ENCODE assay signal across 13 cellular contexts in genomic region chr3:58629629-58630028, GRCh38. TPM values are rescaled to one million over a fixed set of nuclear protein-coding genes. Genes with fewer than 3 reads are reported as not detected.
DNase-seq lines count a peak whose midpoint lies in the region; ATAC-seq and TF ChIP-seq lines count a peak whose summit lies in the region.
"Had no signal": no experiment of that assay in that cellular context is flagged by ENCODE, and none has a peak within 500 bp of the region (broad histone marks: within the 10 kb centered on the region; RNA-seq: fewer than 3 reads in every experiment).

No MANE protein-coding gene starts in this region.

- H3K27me3 ChIP-seq in IMR-90 (ENCODE audit: control insufficient read depth, insufficient read depth, low read length) (no peaks in the 10 kb centered on the region), right lobe of liver (no peaks in the 10 kb centered on the region)
- H3K27me3 ChIP-seq: BLaER1 treated with 17β-estradiol and CSF1 and Interleukin-3, amounts not matched to agents 10 nM and 100 nM had no signal

- H2AK9ac ChIP-seq in IMR-90 (replicated peaks; ENCODE audit: low read depth, low read length, poor library complexity), result peak overlapping the region; percentile 66

- in situ Hi-C loops in IMR-90 (cut with MboI; ENCODE audit: low sequenced_read_pairs), result loop anchor here (5.0 to 25.0 kb wide), 3 partner anchors 67 to 1183 kb away; no protein-coding TSS in a partner anchor

- H3K27ac ChIP-seq in IMR-90 (ENCODE audit: insufficient read depth, low read length), result no peak overlapping the region; the same call in 1 of the 2 replicates
- H3K27ac ChIP-seq in VCaP, result peak overlapping the region; percentile 92
- H3K27ac ChIP-seq in right lobe of liver, result peak overlapping the region in 2 of 3 donors; percentile 37 to 50
- H3K27ac ChIP-seq in temporal lobe (ENCODE audit: low read depth, low read length), result peak overlapping the region; percentile 44
- no peak overlapping the region for H3K27ac ChIP-seq in substantia nigra (ENCODE audit: low read depth, low read length, poor library complexity, severe bottlenecking)
- H3K27ac ChIP-seq: BLaER1 treated with 17β-estradiol and CSF1 and Interleukin-3, amounts not matched to agents 10 nM and 100 nM; HL-60 had no signal

- peak overlapping the region; percentile 96 for H2BK120ac ChIP-seq in IMR-90 (ENCODE audit: low read depth, low read length)

- H2BK15ac ChIP-seq in IMR-90 (ENCODE audit: low read depth, low read length), result peak overlapping the region; percentile 33; the same call in 2 of the 3 replicates

- CTCF ChIA-PET in IMR-90 (lab: Yijun Ruan, JAX), result interaction anchor here (1.0 to 5.7 kb wide), 11 partner anchors 8 to 138 kb away, joined by 3 to 69 read pairs (median 5); partner anchors contain the start of gene KCTD6

- no peak overlapping the region for H3K18ac ChIP-seq in IMR-90 (ENCODE audit: low read depth, low read length)

- TF ChIP-seq POLR2A in IMR-90 (IDR thresholded peaks at IDR 0.05; ENCODE audit: low read depth, low read length), result no peak
- no peak for TF ChIP-seq POLR2A in right lobe of liver (IDR thresholded peaks at IDR 0.05)

- H3K56ac ChIP-seq in IMR-90 (ENCODE audit: extremely low read depth, insufficient read depth, low read length), result no peak overlapping the region

- H2BK20ac ChIP-seq in IMR-90 (ENCODE audit: low read depth, low read length), result peak overlapping the region; percentile 82

- DNase-seq in IMR-90, result no peak
- DNase-seq in right lobe of liver, result no peak
- no peak for DNase-seq in substantia nigra (lab: John Stamatoyannopoulos, UW)
- DNase-seq: activated gamma-delta T cell had no signal

- peak overlapping the region; percentile 75 for H2AFZ ChIP-seq in IMR-90 (replicated peaks; ENCODE audit: low read length, poor library complexity)

- H3K79me1 ChIP-seq in IMR-90 (ENCODE audit: low read depth in 1 of 2, low read length in 2 of 2), result no peaks in the 10 kb centered on the region

- no peak for TF ChIP-seq CTCF in IMR-90 (conservative IDR thresholded peaks at IDR 0.05; ENCODE audit: low read depth, low read length)
- no peak for TF ChIP-seq CTCF in VCaP (conservative IDR thresholded peaks at IDR 0.05)
- TF ChIP-seq CTCF in right lobe of liver (IDR thresholded peaks at IDR 0.05), result no peak

- POLR2A ChIA-PET in IMR-90 (lab: Charles Lee; ENCODE audit: unreplicated experiment), result no interaction called here

- peaks cover 11% of the 10 kb centered on the region; the same call in 1 of the 2 replicates for H3K9me1 ChIP-seq in IMR-90 (ENCODE audit: insufficient read depth, low read length)

- H3K4ac ChIP-seq in IMR-90 (ENCODE audit: low read depth, low read length), result peak overlapping the region; percentile 62

- peak overlapping the region; percentile 62 for H4K91ac ChIP-seq in IMR-90 (ENCODE audit: insufficient read depth, low read depth, low read length)

- no peak for TF ChIP-seq RAD21 in IMR-90 (IDR thresholded peaks at IDR 0.05; ENCODE audit: low read length)

- H3K4me2 ChIP-seq in IMR-90 (ENCODE audit: low read depth, low read length), result no peak overlapping the region

- no peak overlapping the region for H3K23ac ChIP-seq in IMR-90 (ENCODE audit: low read depth, low read length)

- H4K5ac ChIP-seq in IMR-90 (ENCODE audit: low read depth, low read length), result no peak overlapping the region

- WGBS in IMR-90 (ENCODE audit: extremely low coverage in 2 of 2, insufficient read length in 1 of 2), 2 experiments, result no CpG with 5 or more reads among the region's 2 CpGs
- WGBS in right lobe of liver (ENCODE audit: insufficient coverage, low coverage, low lambda C conversion rate, missing lambda C conversion rate), result 59% methylated on average over 2 of the region's 2 CpGs

- H3K9me3 ChIP-seq in IMR-90 (ENCODE audit: control insufficient read depth, insufficient read depth, low read length), result no peaks in the 10 kb centered on the region
- H3K9me3 ChIP-seq in right lobe of liver, result no peaks in the 10 kb centered on the region
- H3K9me3 ChIP-seq: BLaER1 treated with 17β-estradiol and CSF1 and Interleukin-3, amounts not matched to agents 10 nM and 100 nM had no signal

- H4K8ac ChIP-seq in IMR-90 (ENCODE audit: low read depth in 2 of 2, low read length in 2 of 2), result peak overlapping the region; percentile 4 to 95; a peak in 3 of 4 replicates

- H3K4me1 ChIP-seq in IMR-90 (ENCODE audit: control insufficient read depth, insufficient read depth, low read length) (peaks cover 23% of the 10 kb centered on the region), right lobe of liver (peaks cover 0 to 32% (median 14%) of the 10 kb centered on the region in 4 donors)

- H2AK5ac ChIP-seq in IMR-90 (ENCODE audit: low read depth, low read length), result peak overlapping the region; percentile 68

- no peaks in the 10 kb centered on the region for H4K20me1 ChIP-seq in IMR-90 (ENCODE audit: insufficient read depth, low read length)
- H4K20me1 ChIP-seq: BLaER1 treated with 17β-estradiol and CSF1 and Interleukin-3, amounts not matched to agents 10 nM and 100 nM had no signal

- peak overlapping the region; percentile 87 for H3K14ac ChIP-seq in IMR-90 (replicated peaks; ENCODE audit: low read depth, low read length)

- no peak overlapping the region for H3K9ac ChIP-seq in IMR-90 (ENCODE audit: low read depth, low read length)
- H3K9ac ChIP-seq: BLaER1 treated with 17β-estradiol and CSF1 and Interleukin-3, amounts not matched to agents 10 nM and 100 nM had no signal

- ATAC-seq in IMR-90 (ENCODE audit: low read depth), result no peak
- no peak for ATAC-seq in right lobe of liver
- ATAC-seq in HG02678 (IDR thresholded peaks at IDR 0.05; ENCODE audit: unreplicated experiment), result no peak
- no peak for ATAC-seq in HG02571 (IDR thresholded peaks at IDR 0.05; ENCODE audit: unreplicated experiment)

- intact Hi-C loops in IMR-90 (cut with micrococcal nuclease), result loop anchor here (1.0 to 10.0 kb wide), 6 partner anchors 42 to 325 kb away; partner anchors contain the start of genes HTD2, PXK and RPP14
- intact Hi-C loops in right lobe of liver (cut with DNase I), result loop anchor here (5.0 kb wide), 1 partner anchor 62 kb away; no protein-coding TSS in a partner anchor

- H3K36me3 ChIP-seq in IMR-90 (ENCODE audit: control insufficient read depth, insufficient read depth, low read length) (no peaks in the 10 kb centered on the region), right lobe of liver (no peaks in the 10 kb centered on the region)
- H3K36me3 ChIP-seq: BLaER1 treated with 17β-estradiol and CSF1 and Interleukin-3, amounts not matched to agents 10 nM and 100 nM had no signal

- no peak overlapping the region for H2BK5ac ChIP-seq in IMR-90 (ENCODE audit: low read depth, low read length, poor library complexity, severe bottlenecking)

- dilution Hi-C loops in IMR-90 (cut with HindIII; ENCODE audit: low sequenced_read_pairs, unreplicated experiment), result no loop called here

- H3K4me3 ChIP-seq in IMR-90 (ENCODE audit: insufficient read depth, low read depth, low read length), result no peak overlapping the region
- no peak overlapping the region for H3K4me3 ChIP-seq in right lobe of liver
- H3K4me3 ChIP-seq: BLaER1 treated with 17β-estradiol and CSF1 and Interleukin-3, amounts not matched to agents 10 nM and 100 nM had no signal

- BruUV-seq in IMR-90 (replicated peaks; lab: Mats Ljungman, UMichigan), result no TSS peak

TF ChIP-seq in IMR-90, 13 proteins besides CTCF, POLR2A, EP300 and RAD21:
- TF ChIP-seq CHD1 (IDR thresholded peaks at IDR 0.05; ENCODE audit: low read depth, low read length) (no peak), MAZ (IDR thresholded peaks at IDR 0.05; ENCODE audit: borderline replicate concordance, low read depth, low read length) (no peak), MAFK (IDR thresholded peaks at IDR 0.05; ENCODE audit: low read depth, low read length) (no peak), ELK1 (IDR thresholded peaks at IDR 0.05; ENCODE audit: borderline replicate concordance, low read depth, low read length) (no peak), FOS (IDR thresholded peaks at IDR 0.05; ENCODE audit: low read depth, low read length) (no peak), NFE2L2 (IDR thresholded peaks at IDR 0.05; ENCODE audit: low read depth, low read length) (no peak), BHLHE40 (IDR thresholded peaks at IDR 0.05; ENCODE audit: low read depth, low read length) (no peak)

RNA-seq across cellular contexts. Expression of gene FAM3D, which starts 36.9 kb away (rescaled TPM):
- total RNA-seq in IMR-90 (2012; rRNA removed) (not detected in 2 replicates), right lobe of liver (not detected), temporal lobe (not detected)
- not detected in 2 replicates for polyA plus RNA-seq in IMR-90 (2012; rRNA removed)
- polyA plus RNA-seq in IMR-90 (2012; cell fraction: cytosol; rRNA removed), result not detected in 2 replicates
- polyA plus RNA-seq in IMR-90 (2012; cell fraction: nucleus; rRNA removed; ENCODE audit: low replicate concordance), result not detected in 2 replicates
- total RNA-seq: activated CD8-positive, alpha-beta memory T cell treated with anti-CD3 and anti-CD28 coated beads, Interleukin-2, amount 10 ng/mL, durations not matched to agents 7 days and 5 days; natural killer cell; renal cortical epithelial cell had no signal

RNA-seq across cellular contexts. Expression of gene FAM107A, which starts 52.4 kb away (rescaled TPM):
- total RNA-seq in IMR-90 (2012; rRNA removed) (not detected in 2 replicates), right lobe of liver (1 to 10 TPM in 3 of 6 experiments, under 1 TPM in 3; 0.33 to 3.6 (median 1.6) TPM), temporal lobe (32.2 TPM)
- not detected in 2 replicates for polyA plus RNA-seq in IMR-90 (2012; rRNA removed)
- polyA plus RNA-seq in IMR-90 (2012; cell fraction: cytosol; rRNA removed), result not detected in 2 replicates
- 0.05 and 0.07 TPM in 2 replicates for polyA plus RNA-seq in IMR-90 (2012; cell fraction: nucleus; rRNA removed; ENCODE audit: low replicate concordance)
- total RNA-seq: activated CD8-positive, alpha-beta memory T cell treated with anti-CD3 and anti-CD28 coated beads, Interleukin-2, amount 10 ng/mL, durations not matched to agents 7 days and 5 days; natural killer cell had no signal

Comparison
In these comparisons a context has a peak if more than half of its experiments do, and no peak if none do; other contexts are left out.
1. H3K27ac ChIP-seq: peak in VCaP (single experiment), right lobe of liver (2 of 3) and temporal lobe (single experiment); none in IMR-90 (single experiment) and substantia nigra (single experiment).